16 cellular contexts compared by ENCODE assay signal in genomic region chr3:136960838-136961836, GRCh38. TPM values are rescaled to one million over a fixed set of nuclear protein-coding genes. Genes with fewer than 3 reads are reported as not detected.
A peak's percentile ranks its signal among the peaks of the same experiment; 100 is the strongest.
DNase-seq lines count a peak whose midpoint lies in the region; ATAC-seq and TF ChIP-seq lines count a peak whose summit lies in the region.
"Had no signal": no experiment of that assay in that cellular context is flagged by ENCODE, and none has a peak within 500 bp of the region (broad histone marks: within the 10 kb centered on the region; RNA-seq: fewer than 3 reads in every experiment).

No MANE protein-coding gene starts in this region.

- intact Hi-C loops in prostate gland (cut with DNase I) = no loop called here

- DNase-seq in Daoy (ENCODE audit: low read depth) = peak; percentile 37
- DNase-seq in LoVo (ENCODE audit: low spot score) = peak; percentile 66
- DNase-seq in osteoblast (ENCODE audit: insufficient read length, low spot score, missing footprints) = no peak
- no peak for DNase-seq in BE2C
- DNase-seq in prostate gland (ENCODE audit: low spot score) = no peak
- DNase-seq: activated CD4-positive, alpha-beta T cell treated with anti-CD3 and anti-CD28 coated beads for 48 hours; CD4-positive, CD25-positive, alpha-beta regulatory T cell; dorsolateral prefrontal cortex; GF-D8; OCI-M1; right cardiac atrium; stimulated activated naive CD4-positive, alpha-beta T cell had no signal

- WGBS in prostate gland = 72% methylated on average over 4 of the region's 4 CpGs

- H3K36me3 ChIP-seq in osteoblast (ENCODE audit: insufficient read depth, low read length) (no peaks in the 10 kb centered on the region), BE2C (peaks cover 9% of the 10 kb centered on the region), prostate gland (no peaks in the 10 kb centered on the region)
- H3K36me3 ChIP-seq: ascending aorta had no signal

- H3K27ac ChIP-seq in osteoblast (ENCODE audit: low read depth, low read length) (no peak overlapping the region), prostate gland (no peak overlapping the region)
- H3K27ac ChIP-seq: ascending aorta, dorsolateral prefrontal cortex had no signal

- ATAC-seq in esophagus mucosa (peak; percentile 74), GM19455 (IDR thresholded peaks at IDR 0.05; ENCODE audit: unreplicated experiment) (no peak), GM21390 (IDR thresholded peaks at IDR 0.05; ENCODE audit: unreplicated experiment) (no peak)
- ATAC-seq: right cardiac atrium had no signal

- peaks cover 12% of the 10 kb centered on the region for H3K4me1 ChIP-seq in osteoblast (ENCODE audit: insufficient read depth, low read length)
- no peaks in the 10 kb centered on the region for H3K4me1 ChIP-seq in BE2C
- H3K4me1 ChIP-seq in prostate gland (replicated peaks) = no peaks in the 10 kb centered on the region
- H3K4me1 ChIP-seq: ascending aorta had no signal

- TF ChIP-seq POLR2A in prostate gland (IDR thresholded peaks at IDR 0.05) = no peak

- H3K9me3 ChIP-seq in osteoblast (ENCODE audit: low read depth, low read length) (no peaks in the 10 kb centered on the region), BE2C (no peaks in the 10 kb centered on the region), prostate gland (no peaks in the 10 kb centered on the region)
- H3K9me3 ChIP-seq: ascending aorta had no signal

- no peak overlapping the region for H3K4me2 ChIP-seq in osteoblast (ENCODE audit: insufficient read depth, low read length)

- H3K4me3 ChIP-seq in osteoblast (ENCODE audit: insufficient read depth, low read length) (no peak overlapping the region), BE2C (ENCODE audit: low read depth, low read length) (no peak overlapping the region), prostate gland (no peak overlapping the region)
- H3K4me3 ChIP-seq: ascending aorta, dorsolateral prefrontal cortex had no signal

- H3K27me3 ChIP-seq in osteoblast (ENCODE audit: insufficient read depth, low read length) (no peaks in the 10 kb centered on the region), BE2C (no peaks in the 10 kb centered on the region), prostate gland (replicated peaks; ENCODE audit: insufficient read depth) (no peaks in the 10 kb centered on the region)
- H3K27me3 ChIP-seq: ascending aorta, dorsolateral prefrontal cortex had no signal

- H4K20me1 ChIP-seq in osteoblast (ENCODE audit: insufficient read depth, low read length) = no peaks in the 10 kb centered on the region

- peak overlapping the region; percentile 10 for H2AFZ ChIP-seq in osteoblast (ENCODE audit: low read length)

- TF ChIP-seq CTCF in osteoblast (IDR thresholded peaks at IDR 0.05; ENCODE audit: extremely low read depth, low read depth, low read length) = no peak
- no peak for TF ChIP-seq CTCF in BE2C (IDR thresholded peaks at IDR 0.05; ENCODE audit: low read depth, low read length)
- no peak for TF ChIP-seq CTCF in prostate gland (IDR thresholded peaks at IDR 0.05)

- no peaks in the 10 kb centered on the region for H3K79me2 ChIP-seq in osteoblast (ENCODE audit: insufficient read depth, low read length)

RNA-seq across cellular contexts. Expression of gene IL20RB, which starts 3.4 kb away (rescaled TPM):
- 1.3 and 1.5 TPM in 2 replicates for total RNA-seq in Daoy (2014; rRNA removed; shearing (Covaris generic))
- total RNA-seq in esophagus mucosa (94.7 TPM), osteoblast (1.2 and 1.8 TPM in 2 replicates), prostate gland (1 to 10 TPM in 1 of 2 donors, under 1 TPM in 1; 0.14 to 2.5 TPM)
- polyA plus RNA-seq in BE2C (2012; ENCODE audit: insufficient read depth, insufficient read length, low read depth) = 2.2 TPM
- total RNA-seq: ascending aorta had no signal

Comparison
In these comparisons a context has a peak if more than half of its experiments do, and no peak if none do; other contexts are left out.
1. DNase-seq: peak in Daoy (single experiment) and LoVo (single experiment); none in osteoblast (single experiment), BE2C (single experiment) and prostate gland (single experiment).
2. RNA of gene IL20RB, which starts 3.4 kb away (total RNA-seq): 94.7 TPM in esophagus mucosa (single experiment); 0.14 to 2.5 TPM in prostate gland, 1.2 to 1.8 TPM in osteoblast and 1.3 to 1.5 TPM in Daoy; every median in the first group is over 10 times any median in the second.